Comparison of ENCODE assay signal across 13 cellular contexts in genomic region chr14:102499401-102500189, GRCh38. TPM values are rescaled to one million over a fixed set of nuclear protein-coding genes. Genes with fewer than 3 reads are reported as not detected.
DNase-seq lines count a peak whose midpoint lies in the region; FAIRE-seq and TF ChIP-seq lines count a peak whose summit lies in the region.
"Had no signal": no experiment of that assay in that cellular context is flagged by ENCODE, and none has a peak within 500 bp of the region (broad histone marks: within the 10 kb centered on the region; RNA-seq: fewer than 3 reads in every experiment).

No MANE protein-coding gene starts in this region.

- WGBS in small intestine, 3 donors = 89 to 90% (median 89%) methylated on average over 24 of the region's 24 CpGs

- H3K4me3 ChIP-seq in HL-60 (replicated peaks; ENCODE audit: insufficient read depth, low read length) (no peak overlapping the region), keratinocyte (ENCODE audit: control insufficient read depth in 2 of 3, extremely low read depth in 1 of 3, insufficient read depth in 2 of 3, low read depth in 1 of 3, low read length in 3 of 3) (no peak overlapping the region), small intestine (ENCODE audit: low read depth in 1 of 2, low read length in 2 of 2) (no peak overlapping the region)
- H3K4me3 ChIP-seq: GM23338 had no signal

- peak overlapping the region; percentile 43 for H3K4me2 ChIP-seq in keratinocyte (ENCODE audit: control insufficient read depth, extremely low read depth, insufficient read depth, low read depth, low read length)
- H3K4me2 ChIP-seq: GM23338 had no signal

- no peak for FAIRE-seq in keratinocyte (lab: Jason Lieb, UNC)
- no peak for FAIRE-seq in small intestine (lab: Jason Lieb, UNC)

- H3K27me3 ChIP-seq in HL-60 (ENCODE audit: insufficient read depth, poor library complexity, severe bottlenecking) (no peaks in the 10 kb centered on the region), keratinocyte (ENCODE audit: control insufficient read depth, extremely low read depth, insufficient read depth, low read length) (no peaks in the 10 kb centered on the region), small intestine (ENCODE audit: control insufficient read depth in 2 of 2, insufficient read depth in 2 of 2, low read length in 2 of 2) (no peaks in the 10 kb centered on the region)

- peaks cover 3 to 6% of the 10 kb centered on the region in 2 experiments for H3K36me3 ChIP-seq in keratinocyte (ENCODE audit: control insufficient read depth in 2 of 2, extremely low read depth in 1 of 2, insufficient read depth in 2 of 2, low read length in 2 of 2)
- peaks cover 0 to 7% of the 10 kb centered on the region in 2 donors for H3K36me3 ChIP-seq in small intestine (ENCODE audit: control insufficient read depth in 2 of 2, insufficient read depth in 2 of 2, low read length in 2 of 2)

- dilution Hi-C loops in keratinocyte (cut with MboI; ENCODE audit: extremely low pct_ligation_motif_present, low sequenced_read_pairs) = no loop called here

- H3K9me3 ChIP-seq in keratinocyte (ENCODE audit: control insufficient read depth, low read depth, low read length) (no peaks in the 10 kb centered on the region), small intestine (ENCODE audit: control insufficient read depth, low read depth) (no peaks in the 10 kb centered on the region)

- H4K20me1 ChIP-seq in keratinocyte (ENCODE audit: control insufficient read depth, extremely low read depth, insufficient read depth, low read length) = no peaks in the 10 kb centered on the region

- no peaks in the 10 kb centered on the region for H3K9me1 ChIP-seq in keratinocyte (ENCODE audit: control insufficient read depth, extremely low read depth, insufficient read depth, low read length)

- DNase-seq in HL-60 (ENCODE audit: low read depth in 1 of 2, low spot score in 1 of 2) = peak in 1 of 2 experiments; percentile 29
- peak in 1 of 61 donors; percentile 20 for DNase-seq in caudate nucleus (lab: John Stamatoyannopoulos, UW)
- no peak for DNase-seq in keratinocyte (ENCODE audit: low read depth, low spot score)
- no peak for DNase-seq in small intestine
- no peak for DNase-seq in LoVo (ENCODE audit: low spot score)
- no peak for DNase-seq in stimulated activated CD4-positive, alpha-beta T cell treated with anti-CD3 and anti-CD28 coated beads, Interleukin-2, amount 100 ng/mL, for 48 hours
- DNase-seq in hippocampal formation (lab: John Stamatoyannopoulos, UW) = no peak
- no peak for DNase-seq in islet precursor cell
- DNase-seq: cerebellar nuclear complex; PC-3; stimulated activated CD4-positive, alpha-beta T cell treated with anti-CD3 and anti-CD28 coated beads, Interleukin-2, amount 100 ng/mL, for 24 hours had no signal

- H3K4me1 ChIP-seq in keratinocyte (ENCODE audit: control insufficient read depth, extremely low read depth, insufficient read depth, low read length) (peaks cover 26% of the 10 kb centered on the region), small intestine (ENCODE audit: control insufficient read depth in 2 of 2, insufficient read depth in 1 of 2, low read depth in 1 of 2, low read length in 1 of 2) (peaks cover 2 to 4% of the 10 kb centered on the region in 2 donors)

- no peaks in the 10 kb centered on the region for H3K79me2 ChIP-seq in keratinocyte (ENCODE audit: control insufficient read depth, insufficient read depth, low read length)

- H3K9ac ChIP-seq in keratinocyte (ENCODE audit: control insufficient read depth, extremely low read depth, insufficient read depth, low read length) = peak overlapping the region; percentile 59

- no peak for TF ChIP-seq CTCF in HL-60 (IDR thresholded peaks at IDR 0.05; ENCODE audit: insufficient read depth, low read length)
- no peak for TF ChIP-seq CTCF in keratinocyte (optimal IDR thresholded peaks at IDR 0.05 in 1 of 3, IDR thresholded peaks at IDR 0.05 in 1 of 3, conservative IDR thresholded peaks at IDR 0.05 in 1 of 3; ENCODE audit: extremely low read depth in 1 of 3, insufficient read depth in 2 of 3, low read length in 3 of 3)

- H3K27ac ChIP-seq in HL-60 (replicated peaks) (peak overlapping the region; percentile 54), caudate nucleus (ENCODE audit: low read depth, low read length) (peak overlapping the region; percentile 66), keratinocyte (ENCODE audit: control insufficient read depth, insufficient read depth, low read length) (peak overlapping the region; percentile 84), small intestine (ENCODE audit: low read depth in 1 of 2, low read length in 1 of 2) (peak overlapping the region; percentile 30 to 75)
- H3K27ac ChIP-seq: VCaP had no signal

- H2AFZ ChIP-seq in keratinocyte (ENCODE audit: control insufficient read depth, low read length) = no peak overlapping the region
- H2AFZ ChIP-seq: GM23338 had no signal

RNA-seq across cellular contexts. Expression of gene ANKRD9, which starts 10.0 kb away (rescaled TPM):
- polyA plus RNA-seq in keratinocyte = 3.5 to 9.6 TPM (median 4.9 TPM) in 3 replicates
- 8.2 TPM for polyA plus RNA-seq in keratinocyte (2011; ENCODE audit: low read depth)
- 1.6 and 13.9 TPM in 2 replicates for polyA plus RNA-seq in keratinocyte (2011; cell fraction: cytosol; rRNA removed)
- 14.2 and 23.3 TPM in 2 replicates for polyA plus RNA-seq in keratinocyte (2011; cell fraction: nucleus; rRNA removed)
- 7.5 and 17.3 TPM in 2 replicates for polyA plus RNA-seq in keratinocyte (2012; ENCODE audit: low replicate concordance)
- polyA minus RNA-seq in keratinocyte = 2.9 to 3.9 TPM (median 3.1 TPM) in 3 replicates
- 19.6 TPM for polyA minus RNA-seq in keratinocyte (2011; cell fraction: cytosol; rRNA and poly(A)+ RNA removed)
- polyA minus RNA-seq in keratinocyte (2011; cell fraction: nucleus; rRNA and poly(A)+ RNA removed) = 8.9 and 9.6 TPM in 2 replicates
- polyA plus RNA-seq in small intestine = 10 to 100 TPM; 21.2 to 88.4 (median 54.6) TPM
